In genomic region chr7:107924841-107925490, GRCh38 we compare ENCODE assay signal across 10 cellular contexts. TPM values are rescaled to one million over a fixed set of nuclear protein-coding genes. Genes with fewer than 3 reads are reported as not detected.
DNase-seq lines count a peak whose midpoint lies in the region; ATAC-seq and TF ChIP-seq lines count a peak whose summit lies in the region.
"Had no signal": no experiment of that assay in that cellular context is flagged by ENCODE, and none has a peak within 500 bp of the region (broad histone marks: within the 10 kb centered on the region; RNA-seq: fewer than 3 reads in every experiment).

No MANE protein-coding gene starts in this region.

- H3K4me1 Mint-ChIP-seq in activated CD8-positive, alpha-beta memory T cell treated with anti-CD3 and anti-CD28 coated beads, Interleukin-2, amount 10 ng/mL, durations not matched to agents 7 days and 5 days = peaks cover 27% of the 10 kb centered on the region
- H3K4me1 Mint-ChIP-seq in endodermal cell = peaks cover 3% of the 10 kb centered on the region

- H3K36me3 ChIP-seq in RWPE2 (ENCODE audit: low read depth) (peaks cover 98% of the 10 kb centered on the region), endodermal cell (ENCODE audit: control insufficient read depth, insufficient read depth, low read length) (peaks cover 96% of the 10 kb centered on the region)

- H3K4me3 Mint-ChIP-seq in activated CD8-positive, alpha-beta memory T cell treated with anti-CD3 and anti-CD28 coated beads, Interleukin-2, amount 10 ng/mL, durations not matched to agents 7 days and 5 days = no peak overlapping the region
- H3K4me3 Mint-ChIP-seq in endodermal cell = no peak overlapping the region
- H3K4me3 Mint-ChIP-seq: B cell had no signal

- no peak for DNase-seq in activated CD8-positive, alpha-beta memory T cell treated with anti-CD3 and anti-CD28 coated beads, Interleukin-2, amount 10 ng/mL, durations not matched to agents 7 days and 5 days
- no peak for DNase-seq in activated CD8-positive, alpha-beta memory T cell treated with anti-CD3 and anti-CD28 coated beads for 24 hours
- DNase-seq in RWPE2 (ENCODE audit: low spot score) (no peak), endodermal cell (no peak), germinal center (ENCODE audit: low spot score) (no peak)
- no peak for DNase-seq in stimulated activated naive CD8-positive, alpha-beta T cell treated with anti-CD3 and anti-CD28 coated beads, Interleukin-15, Interleukin-2, amounts not matched to agents 100 U/mL and 50 U/mL, for 24 hours
- no peak for DNase-seq in activated CD4-positive, alpha-beta T cell treated with anti-CD3 and anti-CD28 coated beads for 4 hours
- DNase-seq: NCI-H774 had no signal

- peaks cover 43% of the 10 kb centered on the region for H3K36me3 Mint-ChIP-seq in activated CD8-positive, alpha-beta memory T cell treated with anti-CD3 and anti-CD28 coated beads, Interleukin-2, amount 10 ng/mL, durations not matched to agents 7 days and 5 days
- H3K36me3 Mint-ChIP-seq in endodermal cell (ENCODE audit: low read depth) = peaks cover 88% of the 10 kb centered on the region

- H3K27me3 ChIP-seq in RWPE2 (ENCODE audit: insufficient read depth, poor library complexity, severe bottlenecking) (no peaks in the 10 kb centered on the region), endodermal cell (ENCODE audit: control insufficient read depth, insufficient read depth, low read length, poor library complexity, severe bottlenecking) (no peaks in the 10 kb centered on the region)

- H3K9ac ChIP-seq in endodermal cell (ENCODE audit: extremely low read depth, low read length, poor library complexity, severe bottlenecking) = no peak overlapping the region

- no peak overlapping the region for H3K27ac Mint-ChIP-seq in activated CD8-positive, alpha-beta memory T cell treated with anti-CD3 and anti-CD28 coated beads, Interleukin-2, amount 10 ng/mL, durations not matched to agents 7 days and 5 days
- H3K27ac Mint-ChIP-seq in endodermal cell = no peak overlapping the region
- H3K27ac Mint-ChIP-seq: B cell had no signal

- TF ChIP-seq CTCF in RWPE2 (IDR thresholded peaks at IDR 0.05; ENCODE audit: poor library complexity, severe bottlenecking) (no peak), endodermal cell (conservative IDR thresholded peaks at IDR 0.05) (no peak)

- H3K9me3 Mint-ChIP-seq in activated CD8-positive, alpha-beta memory T cell treated with anti-CD3 and anti-CD28 coated beads, Interleukin-2, amount 10 ng/mL, durations not matched to agents 7 days and 5 days (ENCODE audit: low read depth) = no peaks in the 10 kb centered on the region
- peaks cover 4% of the 10 kb centered on the region for H3K9me3 Mint-ChIP-seq in endodermal cell

- 91 to 100% methylated on average over 2 to 5 of the region's 5 CpGs for WGBS in endodermal cell (ENCODE audit: insufficient coverage in 1 of 2, insufficient read length in 1 of 2), 2 experiments

- H3K27ac ChIP-seq in RWPE2 (ENCODE audit: poor library complexity, severe bottlenecking) = peak overlapping the region; percentile 9
- H3K27ac ChIP-seq in endodermal cell (ENCODE audit: low read depth, low read length) = no peak overlapping the region

- H3K9me3 ChIP-seq in RWPE2 (ENCODE audit: severe bottlenecking) (no peaks in the 10 kb centered on the region), endodermal cell (ENCODE audit: control insufficient read depth, low read length) (no peaks in the 10 kb centered on the region)

- ATAC-seq in activated CD8-positive, alpha-beta memory T cell treated with anti-CD3 and anti-CD28 coated beads, Interleukin-2, amount 10 ng/mL, durations not matched to agents 7 days and 5 days = peak; percentile 36
- ATAC-seq in HG02884 (IDR thresholded peaks at IDR 0.05; ENCODE audit: unreplicated experiment) (peak; percentile 92), RWPE2 (ENCODE audit: low read depth) (no peak)
- peak; percentile 66 for ATAC-seq in stimulated activated naive CD8-positive, alpha-beta T cell treated with anti-CD3 and anti-CD28 coated beads, Interleukin-15, Interleukin-2, amounts not matched to agents 100 U/mL and 50 U/mL, for 24 hours

- CTCF ChIA-PET in activated CD8-positive, alpha-beta memory T cell treated with anti-CD3 and anti-CD28 coated beads, Interleukin-2, amount 10 ng/mL, durations not matched to agents 7 days and 5 days (lab: Charles Lee) = no interaction called here

- H3K4me3 ChIP-seq in RWPE2 (ENCODE audit: severe bottlenecking) (no peak overlapping the region), endodermal cell (ENCODE audit: low read length) (no peak overlapping the region)

- no peaks in the 10 kb centered on the region for H3K27me3 Mint-ChIP-seq in activated CD8-positive, alpha-beta memory T cell treated with anti-CD3 and anti-CD28 coated beads, Interleukin-2, amount 10 ng/mL, durations not matched to agents 7 days and 5 days
- no peaks in the 10 kb centered on the region for H3K27me3 Mint-ChIP-seq in endodermal cell (ENCODE audit: insufficient read depth)
- H3K27me3 Mint-ChIP-seq: B cell had no signal

- H3K4me1 ChIP-seq in RWPE2 (ENCODE audit: insufficient read depth, poor library complexity, severe bottlenecking) = no peaks in the 10 kb centered on the region
- no peaks in the 10 kb centered on the region for H3K4me1 ChIP-seq in endodermal cell (ENCODE audit: control insufficient read depth, insufficient read depth, low read length)

RNA-seq across cellular contexts. Expression of gene DLD, which starts 34.0 kb away (rescaled TPM):
- 10 to 100 TPM; 64.1 to 78.2 TPM for total RNA-seq in activated CD8-positive, alpha-beta memory T cell treated with anti-CD3 and anti-CD28 coated beads, Interleukin-2, amount 10 ng/mL, durations not matched to agents 7 days and 5 days
- 10 to 100 TPM; 82.4 to 82.5 TPM for total RNA-seq in endodermal cell
- 91.3 TPM for polyA plus RNA-seq in endodermal cell (2013, experiment 1 of 2)
- 75.3 TPM for polyA plus RNA-seq in endodermal cell (2013, experiment 2 of 2)
